ENCODE assay signal across 8 cellular contexts in genomic region chr11:133078591-133079179, GRCh38.
DNase-seq lines count a peak whose midpoint lies in the region; ATAC-seq, FAIRE-seq and TF ChIP-seq lines count a peak whose summit lies in the region.

No MANE protein-coding gene starts in this region.

- peak; percentile 82 for TF ChIP-seq CTCF in AG10803 (conservative IDR thresholded peaks at IDR 0.05; ENCODE audit: low read length)
- peak; percentile 81 for TF ChIP-seq CTCF in GM12874 (IDR thresholded peaks at IDR 0.05; ENCODE audit: insufficient read depth, low read depth, low read length)
- peak; percentile 81 for TF ChIP-seq CTCF in epithelial cell of proximal tubule (conservative IDR thresholded peaks at IDR 0.05; ENCODE audit: low read depth, low read length)
- TF ChIP-seq CTCF in nephron progenitor cell (IDR thresholded peaks at IDR 0.05): peak; percentile 94

- peaks cover 85% of the 10 kb centered on the region for H3K27me3 Mint-ChIP-seq in nephron progenitor cell (ENCODE audit: low read depth, poor library complexity)
- H3K27me3 Mint-ChIP-seq in naive thymus-derived CD8-positive, alpha-beta T cell: peaks cover 4 to 48% (median 23%) of the 10 kb centered on the region in 5 donors

- FAIRE-seq in HTR-8/SVneo (lab: Jason Lieb, UNC): no peak

- peak; percentile 42 for DNase-seq in AG10803 (ENCODE audit: low read depth)
- DNase-seq in HTR-8/SVneo (ENCODE audit: insufficient read length, low spot score): peak; percentile 21
- DNase-seq in RPMI8226: peak; percentile 50
- DNase-seq in epithelial cell of proximal tubule (ENCODE audit: low read depth): peak; percentile 9
- DNase-seq in nephron progenitor cell: peak; percentile 71
- no peak for DNase-seq in activated CD4-positive, CD25-positive, alpha-beta regulatory T cell (lab: John Stamatoyannopoulos, UW)
- DNase-seq in naive thymus-derived CD8-positive, alpha-beta T cell: no peak

- POLR2A ChIA-PET in naive thymus-derived CD8-positive, alpha-beta T cell (lab: Charles Lee): no interaction called here

- no peaks in the 10 kb centered on the region for H3K4me1 Mint-ChIP-seq in nephron progenitor cell
- peaks cover 0 to 3% (median 2%) of the 10 kb centered on the region in 4 donors for H3K4me1 Mint-ChIP-seq in naive thymus-derived CD8-positive, alpha-beta T cell

- H3K9me3 Mint-ChIP-seq in nephron progenitor cell: no peaks in the 10 kb centered on the region
- H3K9me3 Mint-ChIP-seq in naive thymus-derived CD8-positive, alpha-beta T cell: peaks cover 0 to 7% (median 0%) of the 10 kb centered on the region in 9 donors

- H3K4me3 ChIP-seq in AG10803 (ENCODE audit: low read length) (peak overlapping the region; percentile 12; the same call in 1 of the 2 replicates), epithelial cell of proximal tubule (ENCODE audit: low read depth, low read length) (no peak overlapping the region)

- no peak for ATAC-seq in naive thymus-derived CD8-positive, alpha-beta T cell

- no peak overlapping the region for H3K4me3 Mint-ChIP-seq in nephron progenitor cell
- H3K4me3 Mint-ChIP-seq in naive thymus-derived CD8-positive, alpha-beta T cell: no peak overlapping the region

- no peak overlapping the region for H3K27ac Mint-ChIP-seq in nephron progenitor cell
- no peak overlapping the region for H3K27ac Mint-ChIP-seq in naive thymus-derived CD8-positive, alpha-beta T cell

- no peaks in the 10 kb centered on the region for H3K36me3 Mint-ChIP-seq in nephron progenitor cell (ENCODE audit: low read depth)
- no peaks in the 10 kb centered on the region for H3K36me3 Mint-ChIP-seq in naive thymus-derived CD8-positive, alpha-beta T cell

Comparison
In these comparisons a context has a peak if more than half of its experiments do, and no peak if none do; other contexts are left out.
1. DNase-seq: peak in AG10803 (single experiment), HTR-8/SVneo (single experiment), RPMI8226 (single experiment), epithelial cell of proximal tubule (single experiment) and nephron progenitor cell (single experiment); none in activated CD4-positive, CD25-positive, alpha-beta regulatory T cell (0 of 4) and naive thymus-derived CD8-positive, alpha-beta T cell (0 of 10).
2. Peak in every context shown above with its lines, with median percentiles within 50 percentile points of each other: CTCF ChIP-seq.